Comparison of ENCODE assay signal across 1 cellular context in genomic region chr3:57961177-57961827, GRCh38.
TF ChIP-seq lines count a peak whose summit lies in the region.

No MANE protein-coding gene starts in this region.

TF ChIP-seq in Ishikawa, 13 proteins besides CTCF, POLR2A, EP300 and RAD21 (continued from another document):
- no peak for TF ChIP-seq REST (IDR thresholded peaks at IDR 0.05; ENCODE audit: low read depth)
